In the genomic region with DNA sequence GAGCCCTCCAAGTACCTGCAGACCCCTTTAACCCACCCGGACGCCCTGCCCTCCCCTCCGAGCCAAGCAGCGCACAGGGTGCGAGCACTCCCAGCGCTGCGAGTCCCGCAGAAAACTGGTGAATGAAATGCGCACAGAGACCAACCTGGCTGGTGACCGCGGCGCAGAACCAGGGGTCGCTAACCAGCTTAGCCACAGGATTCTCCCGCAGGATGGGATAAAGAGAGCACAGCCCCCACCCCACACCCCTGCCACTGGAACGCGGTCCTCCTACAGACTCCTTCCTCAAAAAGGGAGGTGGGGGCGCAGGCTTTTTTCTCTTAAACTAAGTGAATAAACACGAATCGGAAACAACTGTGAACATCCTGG, we compare ENCODE assay signal across 8 cellular contexts. TPM values are rescaled to one million over a fixed set of nuclear protein-coding genes. Genes with fewer than 3 reads are reported as not detected.
DNase-seq lines count a peak whose midpoint lies in the region; ATAC-seq and TF ChIP-seq lines count a peak whose summit lies in the region.

No MANE protein-coding gene starts in this region.

- H3K9ac ChIP-seq in OCI-LY3 (ENCODE audit: low read length) (peak overlapping the region; percentile 94), smooth muscle cell (ENCODE audit: low read depth) (peak overlapping the region; percentile 81)

- H3K36me3 ChIP-seq in OCI-LY3 (replicated peaks; ENCODE audit: low read depth, low read length) (no peaks in the 10 kb centered on the region), smooth muscle cell (ENCODE audit: low read depth) (no peaks in the 10 kb centered on the region)

- H3K4me2 ChIP-seq in OCI-LY3 (ENCODE audit: low read length) (peak overlapping the region; percentile 83), smooth muscle cell (peak overlapping the region; percentile 90)

- no peaks in the 10 kb centered on the region for H3K9me3 ChIP-seq in OCI-LY3 (ENCODE audit: insufficient read depth, low read length)
- H3K9me3 ChIP-seq in smooth muscle cell (replicated peaks; ENCODE audit: low read depth) = no peaks in the 10 kb centered on the region

- H3K79me2 ChIP-seq in OCI-LY3 (ENCODE audit: low read length) = peaks cover 60% of the 10 kb centered on the region
- H3K79me2 ChIP-seq in smooth muscle cell (ENCODE audit: low read depth) = peaks cover 60% of the 10 kb centered on the region

- H3K27ac ChIP-seq in OCI-LY3 (ENCODE audit: low read length) (peak overlapping the region; percentile 91), smooth muscle cell (ENCODE audit: low read depth) (no peak overlapping the region)

- 0 out of 2 replicates have a peak, but pooled peaks cover 6% of the 10 kb centered on the region for H3K27me3 ChIP-seq in OCI-LY3 (ENCODE audit: low read depth, low read length)
- no peaks in the 10 kb centered on the region for H3K27me3 ChIP-seq in smooth muscle cell (ENCODE audit: low read depth)

- H2AFZ ChIP-seq in OCI-LY3 (ENCODE audit: low read depth, low read length) (no peak overlapping the region), smooth muscle cell (ENCODE audit: low read depth) (peak overlapping the region; percentile 55)

- ATAC-seq in GM18511 (IDR thresholded peaks at IDR 0.05; ENCODE audit: unreplicated experiment) = no peak

- under 1% methylated on average over 19 of the region's 19 CpGs for WGBS in smooth muscle cell (ENCODE audit: low lambda C conversion rate)

- H3K4me1 ChIP-seq in OCI-LY3 (ENCODE audit: low read length) = peaks cover 34% of the 10 kb centered on the region
- H3K4me1 ChIP-seq in smooth muscle cell (ENCODE audit: low read depth) = peaks cover 45% of the 10 kb centered on the region

- H3K4me3 ChIP-seq in GM12875 (ENCODE audit: low read depth, low read length) (peak overlapping the region; percentile 98), OCI-LY3 (ENCODE audit: low read length) (peak overlapping the region; percentile 96), smooth muscle cell (peak overlapping the region; percentile 73)

- H4K20me1 ChIP-seq in OCI-LY3 (ENCODE audit: insufficient read depth, low read length) = peaks cover 41% of the 10 kb centered on the region
- peaks cover 56% of the 10 kb centered on the region for H4K20me1 ChIP-seq in smooth muscle cell (ENCODE audit: low read depth)

- TF ChIP-seq CTCF in GM12875 (IDR thresholded peaks at IDR 0.05; ENCODE audit: borderline replicate concordance, insufficient read depth, low read depth, low read length) (no peak), OCI-LY3 (IDR thresholded peaks at IDR 0.05; ENCODE audit: low read depth, low read length) (0 out of 2 replicates have a peak, but pooled peaks have one; percentile 8), smooth muscle cell (IDR thresholded peaks at IDR 0.05; ENCODE audit: borderline replicate concordance, insufficient read depth, poor library complexity, severe bottlenecking) (no peak)

- no peaks in the 10 kb centered on the region for H3F3A ChIP-seq in smooth muscle cell (ENCODE audit: low read depth)

- DNase-seq in astrocyte of the hippocampus (ENCODE audit: low read depth, low spot score) (peak; percentile 51), iPS-NIHi11 (ENCODE audit: low spot score) (peak; percentile 39), smooth muscle cell (lab: John Stamatoyannopoulos, UW; ENCODE audit: unreplicated experiment) (no peak), NCI-H2107 treated with DMSO at 0.1 percent for 48 hours (lab: John Stamatoyannopoulos, UW; ENCODE audit: unreplicated experiment) (no peak), SW480 (ENCODE audit: low spot score) (no peak)

RNA-seq across cellular contexts. Expression of a gene that starts 1.0 kb away (rescaled TPM):
- 70.1 and 81.7 TPM in 2 replicates for total RNA-seq in smooth muscle cell
- polyA plus RNA-seq in smooth muscle cell = 42.8 and 76.2 TPM in 2 replicates

Comparison
In these comparisons a context has a peak if more than half of its experiments do, and no peak if none do; other contexts are left out.
1. DNase-seq: peak in astrocyte of the hippocampus (single experiment) and iPS-NIHi11 (single experiment); none in smooth muscle cell (single experiment), NCI-H2107 treated with DMSO at 0.1 percent for 48 hours (single experiment) and SW480 (single experiment).
2. Peak in every context shown above with its lines, with median percentiles within 50 percentile points of each other: H3K4me3 ChIP-seq.